8 cellular contexts compared by ENCODE assay signal in genomic region chr2:25253153-25253617, GRCh38.
DNase-seq lines count a peak whose midpoint lies in the region; ATAC-seq, FAIRE-seq and TF ChIP-seq lines count a peak whose summit lies in the region.
"Had no signal": no experiment of that assay in that cellular context is flagged by ENCODE, and none has a peak within 500 bp of the region (broad histone marks: within the 10 kb centered on the region; RNA-seq: fewer than 3 reads in every experiment).

No MANE protein-coding gene starts in this region.

- no peak for TF ChIP-seq RAD21 in HepG2 (CRISPR knock-in tag; IDR thresholded peaks at IDR 0.05)

- H3K4me1 Mint-ChIP-seq in IgD-negative memory B cell: peaks cover 5 to 22% (median 14%) of the 10 kb centered on the region in 3 donors
- H3K4me1 Mint-ChIP-seq in activated naive CD8-positive, alpha-beta T cell treated with anti-CD3 and anti-CD28 coated beads, Interleukin-2, amount 50 U/mL, for 24 hours: peaks cover 35% of the 10 kb centered on the region
- H3K4me1 Mint-ChIP-seq in stimulated activated naive B cell treated with anti-CD40 and anti-IgM and Interleukin-4, amounts not matched to agents 10 μg/mL and 1 μg/mL and 100 μg/mL, for 72 hours: peaks cover 29 to 39% of the 10 kb centered on the region in 2 donors

- CTCF ChIA-PET in HepG2 (lab: Yijun Ruan, JAX; ENCODE audit: low intra/inter-chr PET ratio, low total read pairs): no interaction called here

- H3K79me2 ChIP-seq in HepG2 (ENCODE audit: insufficient read depth, low read length): peaks cover 27% of the 10 kb centered on the region

- TF ChIP-seq CTCF in HepG2 (CRISPR knock-in tag; IDR thresholded peaks at IDR 0.05) (no peak), GM10266 (IDR thresholded peaks at IDR 0.05; ENCODE audit: control insufficient read depth, insufficient read depth, low read depth, missing control alignments) (no peak)

- POLR2A ChIA-PET in HepG2 (lab: Yijun Ruan, JAX): interaction anchor here (1.3 to 3.6 kb wide), 5 partner anchors 8 to 27 kb away, joined by 4 to 19 read pairs (median 9); no protein-coding TSS in a partner anchor

- peak overlapping the region in 2 of 3 donors; percentile 22 to 79 for H3K27ac Mint-ChIP-seq in IgD-negative memory B cell
- peak overlapping the region; percentile 60 for H3K27ac Mint-ChIP-seq in activated naive CD8-positive, alpha-beta T cell treated with anti-CD3 and anti-CD28 coated beads, Interleukin-2, amount 50 U/mL, for 24 hours
- H3K27ac Mint-ChIP-seq in stimulated activated naive B cell treated with anti-CD40 and anti-IgM and Interleukin-4, amounts not matched to agents 10 μg/mL and 1 μg/mL and 100 μg/mL, for 72 hours: peak overlapping the region; percentile 37

- H3K27ac ChIP-seq in HepG2 (ENCODE audit: extremely low read length, insufficient read depth, low read length): peak overlapping the region; percentile 79

- H3K36me3 ChIP-seq in HepG2 (replicated peaks in 1 of 2; ENCODE audit: control insufficient read depth in 1 of 2, insufficient read depth in 2 of 2, low read length in 2 of 2): no peaks in the 10 kb centered on the region; a peak in 2 of 5 replicates

- H3K9ac ChIP-seq in HepG2 (ENCODE audit: insufficient read depth, low read depth, low read length): peak overlapping the region; percentile 68

- H3K4me1 ChIP-seq in HepG2 (ENCODE audit: insufficient read depth, low read length): peaks cover 46% of the 10 kb centered on the region

- H3K4me3 Mint-ChIP-seq in IgD-negative memory B cell: peak overlapping the region; percentile 72 to 87 (median 80)
- peak overlapping the region; percentile 51 for H3K4me3 Mint-ChIP-seq in activated naive CD8-positive, alpha-beta T cell treated with anti-CD3 and anti-CD28 coated beads, Interleukin-2, amount 50 U/mL, for 24 hours
- H3K4me3 Mint-ChIP-seq in stimulated activated naive B cell treated with anti-CD40 and anti-IgM and Interleukin-4, amounts not matched to agents 10 μg/mL and 1 μg/mL and 100 μg/mL, for 72 hours: peak overlapping the region; percentile 72 to 92

- TF ChIP-seq EP300 in HepG2 (IDR thresholded peaks at IDR 0.05; ENCODE audit: low read depth in 2 of 2, low read length in 2 of 2) (no peak), HepG2 (CRISPR knock-in tag; IDR thresholded peaks at IDR 0.05; ENCODE audit: borderline replicate concordance) (no peak)

- in situ Hi-C loops in HepG2 (cut with HindIII; ENCODE audit: extremely low pct_ligation_motif_present, low pct_unique_long_range_greater_than_20kb): no loop called here

- no peaks in the 10 kb centered on the region for H3K27me3 ChIP-seq in HepG2 (ENCODE audit: control insufficient read depth in 1 of 2, insufficient read depth in 2 of 2, low read length in 2 of 2)

- H3K4me2 ChIP-seq in HepG2 (ENCODE audit: low read depth, low read length): peak overlapping the region; percentile 80

- no peak for TF ChIP-seq POLR2A in HepG2 (IDR thresholded peaks at IDR 0.05; ENCODE audit: insufficient read depth in 1 of 2, low read depth in 2 of 2, low read length in 2 of 2)

- no peaks in the 10 kb centered on the region for H3K9me3 ChIP-seq in HepG2 (ENCODE audit: low read length)

- BruUV-seq in HepG2 (replicated peaks; lab: Mats Ljungman, UMichigan): no TSS peak

- WGBS in HepG2 (ENCODE audit: low lambda C conversion rate): 71% methylated on average over 11 of the region's 11 CpGs

- DNase-seq in activated naive CD8-positive, alpha-beta T cell treated with anti-CD3 and anti-CD28 coated beads, Interleukin-2, amount 50 U/mL, for 24 hours: no peak
- DNase-seq in HepG2 (ENCODE audit: low spot score) (no peak), GM10266 (ENCODE audit: extremely low spot score) (no peak)
- no peak for DNase-seq in stimulated activated naive B cell treated with anti-CD40 and anti-IgM and Interleukin-4, amounts not matched to agents 10 μg/mL and 1 μg/mL and 100 μg/mL, for 72 hours
- DNase-seq: activated CD4-positive, alpha-beta T cell treated with anti-CD3 and anti-CD28 coated beads, Interleukin-2, amount 50 U/mL, for 48 hours had no signal

- H3K27me3 Mint-ChIP-seq in IgD-negative memory B cell: peaks cover 2% of the 10 kb centered on the region
- H3K27me3 Mint-ChIP-seq in activated naive CD8-positive, alpha-beta T cell treated with anti-CD3 and anti-CD28 coated beads, Interleukin-2, amount 50 U/mL, for 24 hours: no peaks in the 10 kb centered on the region
- H3K27me3 Mint-ChIP-seq in stimulated activated naive B cell treated with anti-CD40 and anti-IgM and Interleukin-4, amounts not matched to agents 10 μg/mL and 1 μg/mL and 100 μg/mL, for 72 hours: no peaks in the 10 kb centered on the region

- H2AFZ ChIP-seq in HepG2 (ENCODE audit: low read length): no peak overlapping the region

- H3K36me3 Mint-ChIP-seq in IgD-negative memory B cell: no peaks in the 10 kb centered on the region
- H3K36me3 Mint-ChIP-seq in activated naive CD8-positive, alpha-beta T cell treated with anti-CD3 and anti-CD28 coated beads, Interleukin-2, amount 50 U/mL, for 24 hours (ENCODE audit: low read depth): peaks cover 40% of the 10 kb centered on the region
- H3K36me3 Mint-ChIP-seq in stimulated activated naive B cell treated with anti-CD40 and anti-IgM and Interleukin-4, amounts not matched to agents 10 μg/mL and 1 μg/mL and 100 μg/mL, for 72 hours: peaks cover 17 to 46% of the 10 kb centered on the region in 2 donors

- no peaks in the 10 kb centered on the region for H3K9me3 Mint-ChIP-seq in IgD-negative memory B cell
- no peaks in the 10 kb centered on the region for H3K9me3 Mint-ChIP-seq in activated naive CD8-positive, alpha-beta T cell treated with anti-CD3 and anti-CD28 coated beads, Interleukin-2, amount 50 U/mL, for 24 hours
- H3K9me3 Mint-ChIP-seq in stimulated activated naive B cell treated with anti-CD40 and anti-IgM and Interleukin-4, amounts not matched to agents 10 μg/mL and 1 μg/mL and 100 μg/mL, for 72 hours: no peaks in the 10 kb centered on the region

- ATAC-seq in activated naive CD8-positive, alpha-beta T cell treated with anti-CD3 and anti-CD28 coated beads, Interleukin-2, amount 50 U/mL, for 24 hours: no peak
- ATAC-seq in HepG2 (no peak), HG02973 (IDR thresholded peaks at IDR 0.05; ENCODE audit: unreplicated experiment) (no peak), HG02678 (IDR thresholded peaks at IDR 0.05; ENCODE audit: unreplicated experiment) (no peak)
- no peak for ATAC-seq in stimulated activated naive B cell treated with anti-CD40 and anti-IgM and Interleukin-4, amounts not matched to agents 10 μg/mL and 1 μg/mL and 100 μg/mL, for 72 hours (replicated peaks)

- peak overlapping the region; percentile 54 to 87 (median 64); a peak in 5 of 6 replicates for H3K4me3 ChIP-seq in HepG2 (replicated peaks in 1 of 3; ENCODE audit: insufficient read depth in 1 of 3, low read depth in 2 of 3, low read length in 3 of 3)

- FAIRE-seq in HepG2 (lab: Jason Lieb, UNC): no peak

- intact Hi-C loops in HepG2 (cut with micrococcal nuclease; ENCODE audit: unreplicated experiment): no loop called here

- H4K20me1 ChIP-seq in HepG2 (ENCODE audit: insufficient read depth, low read length): no peaks in the 10 kb centered on the region

TF ChIP-seq in HepG2, 621 proteins besides CTCF, POLR2A, EP300 and RAD21:
- TF ChIP-seq NR2F6 (IDR thresholded peaks at IDR 0.05) (peak; percentile 74), NR2F6 (CRISPR knock-in tag; IDR thresholded peaks at IDR 0.05) (0 out of 2 replicates have a peak, but pooled peaks have one; percentile 34), GTF2F1 (IDR thresholded peaks at IDR 0.05; ENCODE audit: low read length) (no peak), ZNF513 (CRISPR knock-in tag; conservative IDR thresholded peaks at IDR 0.05) (no peak), ZNF607 (CRISPR knock-in tag; IDR thresholded peaks at IDR 0.05; ENCODE audit: borderline replicate concordance) (0 out of 2 replicates have a peak, but pooled peaks have one; percentile 19), RARG (CRISPR knock-in tag; IDR thresholded peaks at IDR 0.05; ENCODE audit: low read depth) (no peak), ZFYVE20 (CRISPR knock-in tag; IDR thresholded peaks at IDR 0.05; ENCODE audit: borderline replicate concordance, low read depth) (no peak), NONO (IDR thresholded peaks at IDR 0.05) (no peak), NONO (CRISPR knock-in tag; conservative IDR thresholded peaks at IDR 0.05) (no peak), YY1 (IDR thresholded peaks at IDR 0.05; ENCODE audit: insufficient read depth, insufficient replicate concordance, low read depth, low read length) (peak; percentile 6), ZNF292 (CRISPR knock-in tag; IDR thresholded peaks at IDR 0.05; ENCODE audit: borderline replicate concordance, low read depth) (0 out of 2 replicates have a peak, but pooled peaks have one; percentile 1), RXRA (CRISPR knock-in tag; IDR thresholded peaks at IDR 0.05) (0 out of 2 replicates have a peak, but pooled peaks have one; percentile 2)
